1 cellular context compared by ENCODE assay signal in genomic region chr11:118002010-118002540, GRCh38.
TF ChIP-seq lines count a peak whose summit lies in the region.

No MANE protein-coding gene starts in this region.

TF ChIP-seq in K562, 482 proteins besides CTCF, POLR2A, EP300 and RAD21 (continued from another document and continues in another):
- TF ChIP-seq, protein P1, sequence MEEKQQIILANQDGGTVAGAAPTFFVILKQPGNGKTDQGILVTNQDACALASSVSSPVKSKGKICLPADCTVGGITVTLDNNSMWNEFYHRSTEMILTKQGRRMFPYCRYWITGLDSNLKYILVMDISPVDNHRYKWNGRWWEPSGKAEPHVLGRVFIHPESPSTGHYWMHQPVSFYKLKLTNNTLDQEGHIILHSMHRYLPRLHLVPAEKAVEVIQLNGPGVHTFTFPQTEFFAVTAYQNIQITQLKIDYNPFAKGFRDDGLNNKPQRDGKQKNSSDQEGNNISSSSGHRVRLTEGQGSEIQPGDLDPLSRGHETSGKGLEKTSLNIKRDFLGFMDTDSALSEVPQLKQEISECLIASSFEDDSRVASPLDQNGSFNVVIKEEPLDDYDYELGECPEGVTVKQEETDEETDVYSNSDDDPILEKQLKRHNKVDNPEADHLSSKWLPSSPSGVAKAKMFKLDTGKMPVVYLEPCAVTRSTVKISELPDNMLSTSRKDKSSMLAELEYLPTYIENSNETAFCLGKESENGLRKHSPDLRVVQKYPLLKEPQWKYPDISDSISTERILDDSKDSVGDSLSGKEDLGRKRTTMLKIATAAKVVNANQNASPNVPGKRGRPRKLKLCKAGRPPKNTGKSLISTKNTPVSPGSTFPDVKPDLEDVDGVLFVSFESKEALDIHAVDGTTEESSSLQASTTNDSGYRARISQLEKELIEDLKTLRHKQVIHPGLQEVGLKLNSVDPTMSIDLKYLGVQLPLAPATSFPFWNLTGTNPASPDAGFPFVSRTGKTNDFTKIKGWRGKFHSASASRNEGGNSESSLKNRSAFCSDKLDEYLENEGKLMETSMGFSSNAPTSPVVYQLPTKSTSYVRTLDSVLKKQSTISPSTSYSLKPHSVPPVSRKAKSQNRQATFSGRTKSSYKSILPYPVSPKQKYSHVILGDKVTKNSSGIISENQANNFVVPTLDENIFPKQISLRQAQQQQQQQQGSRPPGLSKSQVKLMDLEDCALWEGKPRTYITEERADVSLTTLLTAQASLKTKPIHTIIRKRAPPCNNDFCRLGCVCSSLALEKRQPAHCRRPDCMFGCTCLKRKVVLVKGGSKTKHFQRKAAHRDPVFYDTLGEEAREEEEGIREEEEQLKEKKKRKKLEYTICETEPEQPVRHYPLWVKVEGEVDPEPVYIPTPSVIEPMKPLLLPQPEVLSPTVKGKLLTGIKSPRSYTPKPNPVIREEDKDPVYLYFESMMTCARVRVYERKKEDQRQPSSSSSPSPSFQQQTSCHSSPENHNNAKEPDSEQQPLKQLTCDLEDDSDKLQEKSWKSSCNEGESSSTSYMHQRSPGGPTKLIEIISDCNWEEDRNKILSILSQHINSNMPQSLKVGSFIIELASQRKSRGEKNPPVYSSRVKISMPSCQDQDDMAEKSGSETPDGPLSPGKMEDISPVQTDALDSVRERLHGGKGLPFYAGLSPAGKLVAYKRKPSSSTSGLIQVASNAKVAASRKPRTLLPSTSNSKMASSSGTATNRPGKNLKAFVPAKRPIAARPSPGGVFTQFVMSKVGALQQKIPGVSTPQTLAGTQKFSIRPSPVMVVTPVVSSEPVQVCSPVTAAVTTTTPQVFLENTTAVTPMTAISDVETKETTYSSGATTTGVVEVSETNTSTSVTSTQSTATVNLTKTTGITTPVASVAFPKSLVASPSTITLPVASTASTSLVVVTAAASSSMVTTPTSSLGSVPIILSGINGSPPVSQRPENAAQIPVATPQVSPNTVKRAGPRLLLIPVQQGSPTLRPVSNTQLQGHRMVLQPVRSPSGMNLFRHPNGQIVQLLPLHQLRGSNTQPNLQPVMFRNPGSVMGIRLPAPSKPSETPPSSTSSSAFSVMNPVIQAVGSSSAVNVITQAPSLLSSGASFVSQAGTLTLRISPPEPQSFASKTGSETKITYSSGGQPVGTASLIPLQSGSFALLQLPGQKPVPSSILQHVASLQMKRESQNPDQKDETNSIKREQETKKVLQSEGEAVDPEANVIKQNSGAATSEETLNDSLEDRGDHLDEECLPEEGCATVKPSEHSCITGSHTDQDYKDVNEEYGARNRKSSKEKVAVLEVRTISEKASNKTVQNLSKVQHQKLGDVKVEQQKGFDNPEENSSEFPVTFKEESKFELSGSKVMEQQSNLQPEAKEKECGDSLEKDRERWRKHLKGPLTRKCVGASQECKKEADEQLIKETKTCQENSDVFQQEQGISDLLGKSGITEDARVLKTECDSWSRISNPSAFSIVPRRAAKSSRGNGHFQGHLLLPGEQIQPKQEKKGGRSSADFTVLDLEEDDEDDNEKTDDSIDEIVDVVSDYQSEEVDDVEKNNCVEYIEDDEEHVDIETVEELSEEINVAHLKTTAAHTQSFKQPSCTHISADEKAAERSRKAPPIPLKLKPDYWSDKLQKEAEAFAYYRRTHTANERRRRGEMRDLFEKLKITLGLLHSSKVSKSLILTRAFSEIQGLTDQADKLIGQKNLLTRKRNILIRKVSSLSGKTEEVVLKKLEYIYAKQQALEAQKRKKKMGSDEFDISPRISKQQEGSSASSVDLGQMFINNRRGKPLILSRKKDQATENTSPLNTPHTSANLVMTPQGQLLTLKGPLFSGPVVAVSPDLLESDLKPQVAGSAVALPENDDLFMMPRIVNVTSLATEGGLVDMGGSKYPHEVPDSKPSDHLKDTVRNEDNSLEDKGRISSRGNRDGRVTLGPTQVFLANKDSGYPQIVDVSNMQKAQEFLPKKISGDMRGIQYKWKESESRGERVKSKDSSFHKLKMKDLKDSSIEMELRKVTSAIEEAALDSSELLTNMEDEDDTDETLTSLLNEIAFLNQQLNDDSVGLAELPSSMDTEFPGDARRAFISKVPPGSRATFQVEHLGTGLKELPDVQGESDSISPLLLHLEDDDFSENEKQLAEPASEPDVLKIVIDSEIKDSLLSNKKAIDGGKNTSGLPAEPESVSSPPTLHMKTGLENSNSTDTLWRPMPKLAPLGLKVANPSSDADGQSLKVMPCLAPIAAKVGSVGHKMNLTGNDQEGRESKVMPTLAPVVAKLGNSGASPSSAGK (IDR thresholded peaks at IDR 0.05): no peak
- TF ChIP-seq ZNF75A (CRISPR knock-in tag; IDR thresholded peaks at IDR 0.05) (peak; percentile 69; the same call in 1 of the 2 replicates), SLC30A9 (CRISPR knock-in tag; IDR thresholded peaks at IDR 0.05) (no peak), CBX8 (IDR thresholded peaks at IDR 0.05; ENCODE audit: borderline replicate concordance, extremely low read depth, low read depth, low read length, poor library complexity, severe bottlenecking) (no peak), TFE3 (CRISPR knock-in tag; IDR thresholded peaks at IDR 0.05) (no peak), SRSF3 (IDR thresholded peaks at IDR 0.05; ENCODE audit: insufficient read depth, low read length) (no peak), ZNF551 (CRISPR knock-in tag; IDR thresholded peaks at IDR 0.05) (no peak), NELFE (IDR thresholded peaks at IDR 0.05; ENCODE audit: insufficient read depth, insufficient read length) (no peak), JUN (IDR thresholded peaks at IDR 0.05; ENCODE audit: borderline replicate concordance, low read depth, low read length) (no peak; the same call in 1 of the 2 replicates), JUN (CRISPR knock-in tag; IDR thresholded peaks at IDR 0.05; ENCODE audit: borderline replicate concordance) (no peak), ZNF24 (IDR thresholded peaks at IDR 0.05) (no peak), ZNF507 (tag; conservative IDR thresholded peaks at IDR 0.05) (no peak), PHF21A (IDR thresholded peaks at IDR 0.05; ENCODE audit: borderline replicate concordance, low read depth) (peak; percentile 10; the same call in 1 of the 2 replicates), ZNF766 (CRISPR knock-in tag; conservative IDR thresholded peaks at IDR 0.05) (peak; percentile 88), SAP30 (IDR thresholded peaks at IDR 0.05; ENCODE audit: borderline replicate concordance, insufficient read depth, low read depth, low read length, poor library complexity, severe bottlenecking) (no peak), EP400 (IDR thresholded peaks at IDR 0.05) (peak; percentile 38; the same call in 1 of the 2 replicates), ZSCAN32 (CRISPR knock-in tag; IDR thresholded peaks at IDR 0.05) (peak; percentile 10; the same call in 1 of the 2 replicates), MBD1 (CRISPR knock-in tag; IDR thresholded peaks at IDR 0.05) (no peak), NCOA4 (IDR thresholded peaks at IDR 0.05; ENCODE audit: partially characterized antibody) (no peak), HOXB6 (CRISPR knock-in tag; IDR thresholded peaks at IDR 0.05; ENCODE audit: borderline replicate concordance) (no peak), ZNF41 (CRISPR knock-in tag; conservative IDR thresholded peaks at IDR 0.05) (peak; percentile 63; the same call in 1 of the 2 replicates), BRCA1 (IDR thresholded peaks at IDR 0.05) (no peak), BRCA1 (CRISPR knock-in tag; IDR thresholded peaks at IDR 0.05) (no peak), TARDBP (IDR thresholded peaks at IDR 0.05) (no peak), ZNF239 (CRISPR knock-in tag; IDR thresholded peaks at IDR 0.05) (peak; percentile 87), SRF (CRISPR knock-in tag; IDR thresholded peaks at IDR 0.05) (peak in 1 of 2 experiments; percentile 76; a peak in 2 of 4 replicates), SIN3A (IDR thresholded peaks at IDR 0.05; ENCODE audit: borderline replicate concordance in 2 of 2, control insufficient read depth in 1 of 2, low read depth in 2 of 2, low read length in 2 of 2) (no peak), TCF3 (CRISPR knock-in tag; IDR thresholded peaks at IDR 0.05) (peak; percentile 50), PPARD (CRISPR knock-in tag; IDR thresholded peaks at IDR 0.05) (no peak), NEUROD1 (IDR thresholded peaks at IDR 0.05; ENCODE audit: borderline replicate concordance, low read depth, low read length, partially characterized antibody) (no peak), ZNF76 (CRISPR knock-in tag; IDR thresholded peaks at IDR 0.05; ENCODE audit: borderline replicate concordance) (no peak; the same call in 1 of the 2 replicates), RREB1 (CRISPR knock-in tag; IDR thresholded peaks at IDR 0.05) (no peak), ILK (tag; IDR thresholded peaks at IDR 0.05; ENCODE audit: borderline replicate concordance, low read depth) (peak; percentile 68), TSC22D4 (tag; IDR thresholded peaks at IDR 0.05) (no peak), ZNF431 (CRISPR knock-in tag; IDR thresholded peaks at IDR 0.05) (no peak), NUFIP1 (IDR thresholded peaks at IDR 0.05; ENCODE audit: partially characterized antibody) (no peak), RBBP5 (IDR thresholded peaks at IDR 0.05; ENCODE audit: borderline replicate concordance, insufficient read depth, low read length, poor library complexity, severe bottlenecking) (peak; percentile 14), ZNF512 (tag; IDR thresholded peaks at IDR 0.05) (no peak)
- TF ChIP-seq, protein P2, sequence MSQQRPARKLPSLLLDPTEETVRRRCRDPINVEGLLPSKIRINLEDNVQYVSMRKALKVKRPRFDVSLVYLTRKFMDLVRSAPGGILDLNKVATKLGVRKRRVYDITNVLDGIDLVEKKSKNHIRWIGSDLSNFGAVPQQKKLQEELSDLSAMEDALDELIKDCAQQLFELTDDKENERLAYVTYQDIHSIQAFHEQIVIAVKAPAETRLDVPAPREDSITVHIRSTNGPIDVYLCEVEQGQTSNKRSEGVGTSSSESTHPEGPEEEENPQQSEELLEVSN (IDR thresholded peaks at IDR 0.05; ENCODE audit: borderline replicate concordance in 1 of 2, extremely low read depth in 1 of 2, insufficient read depth in 1 of 2, insufficient read length in 1 of 2, low read depth in 1 of 2, low read length in 1 of 2, poor library complexity in 1 of 2, severe bottlenecking in 1 of 2): no peak
